Comparison of ENCODE assay signal across 8 cellular contexts in genomic region chr10:58266826-58267712, GRCh38. TPM values are rescaled to one million over a fixed set of nuclear protein-coding genes. Genes with fewer than 3 reads are reported as not detected.
DNase-seq lines count a peak whose midpoint lies in the region; ATAC-seq and TF ChIP-seq lines count a peak whose summit lies in the region.

No MANE protein-coding gene starts in this region.

- H4K20me1 ChIP-seq in neural progenitor cell (ENCODE audit: low read depth), result peaks cover 5% of the 10 kb centered on the region

- peaks cover 8% of the 10 kb centered on the region for H3K27me3 ChIP-seq in neural progenitor cell

- peaks cover 5% of the 10 kb centered on the region for H3K27me3 Mint-ChIP-seq in neural progenitor cell (ENCODE audit: insufficient read depth, low read depth)

- peaks cover 28% of the 10 kb centered on the region for H3K4me1 ChIP-seq in neural progenitor cell

- H3K9me3 Mint-ChIP-seq in activated naive CD4-positive, alpha-beta T cell treated with anti-CD3 and anti-CD28 coated beads, Interleukin-2, amount 50 U/mL, for 72 hours, result no peaks in the 10 kb centered on the region
- H3K9me3 Mint-ChIP-seq in neural progenitor cell, result no peaks in the 10 kb centered on the region

- H3K4me3 ChIP-seq in neural progenitor cell, result peak overlapping the region; percentile 77

- peaks cover 52% of the 10 kb centered on the region for H3K79me2 ChIP-seq in neural progenitor cell (ENCODE audit: low read depth)

- TF ChIP-seq CTCF in RWPE1 (conservative IDR thresholded peaks at IDR 0.05; ENCODE audit: low read depth), result no peak
- no peak for TF ChIP-seq CTCF in neural progenitor cell (IDR thresholded peaks at IDR 0.05)

- H3K4me3 Mint-ChIP-seq in neural progenitor cell, result peak overlapping the region; percentile 99

- H3F3A ChIP-seq in neural progenitor cell (ENCODE audit: low read depth), result peaks cover 23% of the 10 kb centered on the region

- H3K9ac ChIP-seq in neural progenitor cell, result no peak overlapping the region

- peak overlapping the region; percentile 94 for H3K4me2 ChIP-seq in neural progenitor cell

- H3K27ac Mint-ChIP-seq in activated naive CD4-positive, alpha-beta T cell treated with anti-CD3 and anti-CD28 coated beads, Interleukin-2, amount 50 U/mL, for 72 hours, result peak overlapping the region; percentile 98 to 99
- peak overlapping the region; percentile 78 for H3K27ac Mint-ChIP-seq in neural progenitor cell

- CTCF ChIA-PET in RWPE1 (lab: Yijun Ruan, JAX), result no interaction called here

- H3K27ac ChIP-seq in RWPE1 (peak overlapping the region; percentile 99), neural progenitor cell (no peak overlapping the region)

- peaks cover 33% of the 10 kb centered on the region for H3K4me1 Mint-ChIP-seq in neural progenitor cell

- peak overlapping the region; percentile 95 for H2AFZ ChIP-seq in neural progenitor cell (replicated peaks)

- no peaks in the 10 kb centered on the region for H3K36me3 ChIP-seq in neural progenitor cell

- peak; percentile 2 for ATAC-seq in HG03039 (IDR thresholded peaks at IDR 0.05; ENCODE audit: unreplicated experiment)
- peak; percentile 4 for ATAC-seq in activated naive CD4-positive, alpha-beta T cell treated with anti-CD3 and anti-CD28 coated beads, Interleukin-2, amount 50 U/mL, for 72 hours

- H3K36me3 Mint-ChIP-seq in activated naive CD4-positive, alpha-beta T cell treated with anti-CD3 and anti-CD28 coated beads, Interleukin-2, amount 50 U/mL, for 72 hours, result peaks cover 18 to 27% of the 10 kb centered on the region in 2 donors
- H3K36me3 Mint-ChIP-seq in neural progenitor cell, result peaks cover 2% of the 10 kb centered on the region

- no peaks in the 10 kb centered on the region for H3K9me3 ChIP-seq in neural progenitor cell (ENCODE audit: low read depth)

- POLR2A ChIA-PET in RWPE1 (lab: Yijun Ruan, JAX; ENCODE audit: low non-redundant PET), result interaction anchor here (0.6 kb wide), 1 partner anchor 117 kb away, joined by 3 read pairs; no protein-coding TSS in a partner anchor

- DNase-seq in NCI-H2227 (lab: John Stamatoyannopoulos, UW; ENCODE audit: unreplicated experiment), result peak; percentile 22
- DNase-seq in NCI-H2227 treated with DMSO at 0.1 percent for 48 hours (lab: John Stamatoyannopoulos, UW), result no peak
- DNase-seq in RWPE1 (ENCODE audit: low spot score), result peak; percentile 37
- peak in 1 of 2 donors; percentile 45 for DNase-seq in activated naive CD4-positive, alpha-beta T cell treated with anti-CD3 and anti-CD28 coated beads, Interleukin-2, amount 50 U/mL, for 72 hours (ENCODE audit: low spot score in 2 of 2)
- peak; percentile 49 for DNase-seq in globus pallidus (ENCODE audit: low spot score)
- DNase-seq in neural progenitor cell (ENCODE audit: low spot score), result peak; percentile 69
- peak; percentile 56 for DNase-seq in ureter (ENCODE audit: low spot score)

RNA-seq across cellular contexts. Expression of gene IPMK, which starts 0.6 kb away (rescaled TPM):
- 10 to 100 TPM in 1 of 2 donors, 1 to 10 TPM in 1; 5.7 to 10.1 TPM for total RNA-seq in activated naive CD4-positive, alpha-beta T cell treated with anti-CD3 and anti-CD28 coated beads, Interleukin-2, amount 50 U/mL, for 72 hours
- 8.6 and 14.3 TPM in 2 replicates for total RNA-seq in neural progenitor cell (ENCODE audit: low replicate concordance)
- total RNA-seq in ureter, result 4.6 TPM

RNA-seq across cellular contexts. Expression of gene CISD1, which starts 1.9 kb away (rescaled TPM):
- total RNA-seq in activated naive CD4-positive, alpha-beta T cell treated with anti-CD3 and anti-CD28 coated beads, Interleukin-2, amount 50 U/mL, for 72 hours, result 10 to 100 TPM; 38.1 to 63.2 TPM
- total RNA-seq in neural progenitor cell (ENCODE audit: low replicate concordance) (16.3 and 27.6 TPM in 2 replicates), ureter (23.2 TPM)
